ENCODE assay signal across 8 cellular contexts in the genomic region with DNA sequence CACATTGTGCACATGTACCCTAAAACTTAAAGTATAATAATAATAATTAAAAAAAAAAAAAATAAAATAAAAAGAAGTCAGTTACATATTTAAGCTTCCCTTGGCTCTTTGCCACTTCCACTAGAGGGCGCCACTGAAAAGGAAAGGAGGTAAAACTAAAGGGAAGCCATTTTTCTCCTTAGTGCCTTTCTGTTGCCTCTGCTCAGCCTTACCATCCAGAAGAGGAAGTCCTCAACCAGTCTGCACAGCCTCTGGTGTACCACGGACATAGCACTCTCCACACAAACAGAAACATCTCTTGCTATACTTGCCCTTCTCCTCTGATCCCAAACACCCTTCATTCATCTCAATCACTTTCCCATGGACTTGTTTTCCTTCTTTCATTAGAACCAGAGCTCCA.
DNase-seq lines count a peak whose midpoint lies in the region; ATAC-seq and TF ChIP-seq lines count a peak whose summit lies in the region.

No MANE protein-coding gene starts in this region.

- H3F3A ChIP-seq in PC-9 (ENCODE audit: insufficient read depth, low read depth) = no peaks in the 10 kb centered on the region

- H3K27me3 ChIP-seq in H7 (ENCODE audit: control insufficient read depth, insufficient read depth, low read length) (no peaks in the 10 kb centered on the region), PC-9 (ENCODE audit: insufficient read depth, low read depth) (no peaks in the 10 kb centered on the region)

- peak; percentile 72 for DNase-seq in CMK (ENCODE audit: low read depth)
- DNase-seq in H7 = peak; percentile 26
- DNase-seq in PC-9 = peak in 1 of 2 experiments; percentile 37
- DNase-seq in activated T-helper 1 cell treated with Interleukin-2 at 50 U/mL for 16 hours (ENCODE audit: low read depth) = peak; percentile 16
- DNase-seq in germinal center (ENCODE audit: low spot score) = peak; percentile 61
- no peak for DNase-seq in retinal pigment epithelial cell (ENCODE audit: low read depth)
- DNase-seq in NCI-H226 = no peak

- BruUV-seq in PC-9 (replicated peaks; lab: Mats Ljungman, UMichigan) = no TSS peak

- no peaks in the 10 kb centered on the region for H3K36me3 ChIP-seq in H7 (replicated peaks; ENCODE audit: control insufficient read depth, insufficient read depth, low read length)
- H3K36me3 ChIP-seq in PC-9 (ENCODE audit: low read depth) = no peaks in the 10 kb centered on the region

- H3K4me3 ChIP-seq in H7 (ENCODE audit: insufficient read depth, low read depth, low read length) = no peak overlapping the region
- no peak overlapping the region for H3K4me3 ChIP-seq in PC-9
- H3K4me3 ChIP-seq in retinal pigment epithelial cell (ENCODE audit: low read length) = no peak overlapping the region

- H3K9me3 ChIP-seq in PC-9 (ENCODE audit: insufficient read depth, low read depth) = no peaks in the 10 kb centered on the region; the same call in 1 of the 2 replicates

- CTCF ChIA-PET in PC-9 (lab: Charles Lee) = interaction anchor here (0.6 to 0.9 kb wide), 2 partner anchors 76 to 300 kb away, joined by 3 to 4 read pairs; no protein-coding TSS in a partner anchor

- no peak for ATAC-seq in HG03565 (IDR thresholded peaks at IDR 0.05; ENCODE audit: unreplicated experiment)

- POLR2A ChIA-PET in PC-9 (lab: Charles Lee; ENCODE audit: unreplicated experiment) = interaction anchor here (0.6 kb wide), 3 partner anchors 18 to 37 kb away, joined by 6 to 8 read pairs (median 8); no protein-coding TSS in a partner anchor

- H4K20me1 ChIP-seq in PC-9 (ENCODE audit: insufficient read depth) = no peaks in the 10 kb centered on the region

- no peak overlapping the region for H3K27ac ChIP-seq in PC-9

- H3K9me2 ChIP-seq in PC-9 (ENCODE audit: insufficient read depth) = no peaks in the 10 kb centered on the region

- no peak overlapping the region for H2AFZ ChIP-seq in PC-9

- TF ChIP-seq CTCF in PC-9 (conservative IDR thresholded peaks at IDR 0.05) = peak; percentile 68
- peak; percentile 52 for TF ChIP-seq CTCF in retinal pigment epithelial cell (conservative IDR thresholded peaks at IDR 0.05; ENCODE audit: low read depth, low read length)

- no peaks in the 10 kb centered on the region for H3K4me1 ChIP-seq in PC-9 (replicated peaks; ENCODE audit: insufficient read depth)

- no peaks in the 10 kb centered on the region for H3K79me2 ChIP-seq in PC-9 (ENCODE audit: low read depth)

- intact Hi-C loops in PC-9 (cut with micrococcal nuclease; ENCODE audit: unreplicated experiment) = no loop called here

- H3K4me2 ChIP-seq in PC-9 = no peak overlapping the region

Comparison
In these comparisons a context has a peak if more than half of its experiments do, and no peak if none do; other contexts are left out.
1. DNase-seq: peak in CMK (single experiment), H7 (single experiment), activated T-helper 1 cell treated with Interleukin-2 at 50 U/mL for 16 hours (single experiment) and germinal center (single experiment); none in retinal pigment epithelial cell (single experiment) and NCI-H226 (single experiment).